8 cellular contexts compared by ENCODE assay signal in genomic region chr11:78139422-78140391, GRCh38. TPM values are rescaled to one million over a fixed set of nuclear protein-coding genes. Genes with fewer than 3 reads are reported as not detected.
DNase-seq lines count a peak whose midpoint lies in the region; ATAC-seq, FAIRE-seq and TF ChIP-seq lines count a peak whose summit lies in the region.

Gene ALG8 (minus strand): TSS chr11:78139626. CDS start chr11:78139588, 38 bp downstream.

- no peak for FAIRE-seq in small intestine (lab: Jason Lieb, UNC)

- peak within 1 kb of the TSS; percentile 64 for H3K4me3 ChIP-seq in A673 (ENCODE audit: low read depth, low read length, poor library complexity, severe bottlenecking)
- H3K4me3 ChIP-seq in breast epithelium: peak within 1 kb of the TSS; percentile 52 to 79 (median 78)
- peak within 1 kb of the TSS; percentile 94 for H3K4me3 ChIP-seq in iPS-18c (ENCODE audit: insufficient read depth, low read depth, low read length)
- H3K4me3 ChIP-seq in small intestine (ENCODE audit: low read depth in 1 of 2, low read length in 2 of 2): peak within 1 kb of the TSS; percentile 59 to 75

- intact Hi-C loops in A673 (cut with micrococcal nuclease; ENCODE audit: unreplicated experiment): loop anchor here (5.0 to 10.0 kb wide), 3 partner anchors 62 to 425 kb away; partner anchors contain the start of gene NDUFC2
- intact Hi-C loops in breast epithelium (cut with DNase I; ENCODE audit: low total_unique reads): no loop called here

- H3K4me1 ChIP-seq in A673 (ENCODE audit: insufficient read depth, low read length, poor library complexity, severe bottlenecking): no peaks in the 10 kb centered on the region
- peaks cover 0 to 2% of the 10 kb centered on the region in 2 donors for H3K4me1 ChIP-seq in breast epithelium
- peaks cover 3 to 5% of the 10 kb centered on the region in 2 donors for H3K4me1 ChIP-seq in small intestine (ENCODE audit: control insufficient read depth in 2 of 2, insufficient read depth in 1 of 2, low read depth in 1 of 2, low read length in 1 of 2)

- CTCF ChIA-PET in A673 (lab: Charles Lee): no interaction called here

- ATAC-seq in GM18868 (IDR thresholded peaks at IDR 0.05; ENCODE audit: unreplicated experiment): peak; percentile 93
- ATAC-seq in HG03108 (IDR thresholded peaks at IDR 0.05; ENCODE audit: unreplicated experiment): peak; percentile 93

- H3K27ac ChIP-seq in A673 (ENCODE audit: low read depth, low read length, poor library complexity, severe bottlenecking): peak within 1 kb of the TSS; percentile 77
- peak within 1 kb of the TSS; percentile 83 for H3K27ac ChIP-seq in VCaP
- peak within 1 kb of the TSS; percentile 82 to 83 for H3K27ac ChIP-seq in breast epithelium
- H3K27ac ChIP-seq in small intestine (ENCODE audit: low read depth in 1 of 2, low read length in 1 of 2): peak within 1 kb of the TSS; percentile 61 to 85

- 2 to 6% (median 3%) methylated on average over 51 to 52 of the region's 52 CpGs for WGBS in small intestine, 3 donors

- TF ChIP-seq CTCF in A673 (conservative IDR thresholded peaks at IDR 0.05; ENCODE audit: low read depth, low read length): no peak
- TF ChIP-seq CTCF in VCaP (conservative IDR thresholded peaks at IDR 0.05): no peak
- TF ChIP-seq CTCF in breast epithelium (IDR thresholded peaks at IDR 0.05): no peak

- H3K27me3 ChIP-seq in A673 (replicated peaks; ENCODE audit: insufficient read depth, low read depth, low read length, poor library complexity): no peaks in the 10 kb centered on the region
- no peaks in the 10 kb centered on the region for H3K27me3 ChIP-seq in breast epithelium
- H3K27me3 ChIP-seq in small intestine (ENCODE audit: control insufficient read depth in 2 of 2, insufficient read depth in 2 of 2, low read length in 2 of 2): no peaks in the 10 kb centered on the region

- TF ChIP-seq POLR2A in breast epithelium (IDR thresholded peaks at IDR 0.05): no peak

- peaks cover 3% of the 10 kb centered on the region for H3K36me3 ChIP-seq in A673 (ENCODE audit: insufficient read depth, low read length, poor library complexity, severe bottlenecking)
- no peaks in the 10 kb centered on the region for H3K36me3 ChIP-seq in breast epithelium
- H3K36me3 ChIP-seq in small intestine (ENCODE audit: control insufficient read depth in 2 of 2, insufficient read depth in 2 of 2, low read length in 2 of 2): no peaks in the 10 kb centered on the region

- DNase-seq in A673 (ENCODE audit: low spot score) (peak; percentile 99), NCI-H2196 (lab: John Stamatoyannopoulos, UW; ENCODE audit: unreplicated experiment) (peak; percentile 97), breast epithelium (ENCODE audit: low spot score in 2 of 2) (peak; percentile 88 to 92), small intestine (peak; percentile 94)

- POLR2A ChIA-PET in A673 (lab: Charles Lee; ENCODE audit: low non-redundant PET): interaction anchor here (0.7 kb wide), 2 partner anchors 13 to 29 kb away, joined by 3 read pairs; no protein-coding TSS in a partner anchor

- TSS peak; percentile 91 for BruUV-seq in A673 (replicated peaks; lab: Mats Ljungman, UMichigan)

- H3K9me3 ChIP-seq in A673 (ENCODE audit: low read depth, low read length, poor library complexity, severe bottlenecking): no peaks in the 10 kb centered on the region
- H3K9me3 ChIP-seq in breast epithelium: no peaks in the 10 kb centered on the region
- H3K9me3 ChIP-seq in iPS-18c (ENCODE audit: control insufficient read depth, insufficient read depth, low read length): no peaks in the 10 kb centered on the region
- H3K9me3 ChIP-seq in small intestine (ENCODE audit: control insufficient read depth, low read depth): no peaks in the 10 kb centered on the region

RNA-seq across cellular contexts. Expression of gene ALG8, which starts in this region (rescaled TPM):
- 112 and 131 TPM in 2 replicates for total RNA-seq in A673 (2021)
- total RNA-seq in breast epithelium: 10 to 100 TPM; 25.9 to 46.8 (median 36.7) TPM
- 10 to 100 TPM in 2 of 3 donors, 1 to 10 TPM in 1; 10.0 to 26.2 (median 13.0) TPM for polyA plus RNA-seq in small intestine

Comparison
In these comparisons a context has a peak if more than half of its experiments do, and no peak if none do; other contexts are left out.
1. Peak in every context shown above with its lines: DNase-seq, ATAC-seq, H3K4me3 ChIP-seq and H3K27ac ChIP-seq.